ENCODE assay signal across 1 cellular context in genomic region chr3:50259432-50260026, GRCh38.
TF ChIP-seq lines count a peak whose summit lies in the region.

No MANE protein-coding gene starts in this region.

TF ChIP-seq in GM12878, 131 proteins besides CTCF, POLR2A, EP300 and RAD21:
- TF ChIP-seq ASH2L (IDR thresholded peaks at IDR 0.05; ENCODE audit: borderline replicate concordance, low read depth) (no peak), MAX (IDR thresholded peaks at IDR 0.05; ENCODE audit: low read depth, low read length) (0 out of 2 replicates have a peak, but pooled peaks have one; percentile 6), FOXM1 (IDR thresholded peaks at IDR 0.05; ENCODE audit: low read depth, low read length) (0 out of 2 replicates have a peak, but pooled peaks have one; percentile 6), MTA3 (IDR thresholded peaks at IDR 0.05; ENCODE audit: borderline replicate concordance, low read length) (no peak), HDGF (IDR thresholded peaks at IDR 0.05) (peak; percentile 32; the same call in 1 of the 2 replicates), WRNIP1 (IDR thresholded peaks at IDR 0.05; ENCODE audit: borderline replicate concordance, low read depth, low read length) (no peak)
